Comparison of ENCODE assay signal across 8 cellular contexts in genomic region chr12:49092086-49092815, GRCh38. TPM values are rescaled to one million over a fixed set of nuclear protein-coding genes. Genes with fewer than 3 reads are reported as not detected.
DNase-seq lines count a peak whose midpoint lies in the region; ATAC-seq and TF ChIP-seq lines count a peak whose summit lies in the region.

No MANE protein-coding gene starts in this region.

- ATAC-seq in T-cell (replicated peaks in 1 of 4) (peak in 3 of 4 experiments; percentile 25 to 56 (median 35)), GM18520 (IDR thresholded peaks at IDR 0.05; ENCODE audit: unreplicated experiment) (no peak), GM19035 (IDR thresholded peaks at IDR 0.05; ENCODE audit: unreplicated experiment) (no peak)

- H3K4me3 ChIP-seq in HFF-Myc (replicated peaks; ENCODE audit: low read depth, low read length), result peak overlapping the region; percentile 18; the same call in 1 of the 2 replicates
- peak overlapping the region; percentile 28 for H3K4me3 ChIP-seq in astrocyte of the cerebellum (ENCODE audit: low read depth, low read length)

- peaks cover 38 to 64% of the 10 kb centered on the region in 2 donors for H3K27me3 Mint-ChIP-seq in T-cell
- peaks cover 25 to 52% (median 31%) of the 10 kb centered on the region in 3 donors for H3K27me3 Mint-ChIP-seq in immature natural killer cell (ENCODE audit: low read depth in 3 of 3)

- POLR2A ChIA-PET in T-cell (lab: Charles Lee), result interaction anchor here in 1 of 2 donors (1.5 kb wide), 1 partner anchor 14 kb away, joined by 3 read pairs; no protein-coding TSS in a partner anchor

- peaks cover 41 to 67% (median 53%) of the 10 kb centered on the region in 3 donors for H3K4me1 Mint-ChIP-seq in T-cell
- H3K4me1 Mint-ChIP-seq in immature natural killer cell, result peaks cover 49 to 64% of the 10 kb centered on the region in 2 donors

- H3K27ac Mint-ChIP-seq in T-cell, result no peak overlapping the region
- H3K27ac Mint-ChIP-seq in immature natural killer cell, result no peak overlapping the region

- H3K36me3 Mint-ChIP-seq in T-cell (peaks cover 15% of the 10 kb centered on the region), immature natural killer cell (peaks cover 0 to 15% (median 4%) of the 10 kb centered on the region in 3 donors)

- DNase-seq in AG09319 (ENCODE audit: extremely low read depth, low read depth) (no peak), HFF-Myc (ENCODE audit: extremely low read depth, low read depth) (no peak), T-cell (peak in 26 of 34 experiments; percentile 15 to 64 (median 43)), astrocyte of the cerebellum (ENCODE audit: low read depth) (no peak), immature natural killer cell (no peak)
- DNase-seq in stimulated activated CD4-positive, alpha-beta T cell treated with anti-CD3 and anti-CD28 coated beads, Interleukin-4, amount 100 ng/mL, for 1 hour, result peak; percentile 71

- no peaks in the 10 kb centered on the region for H3K9me3 Mint-ChIP-seq in T-cell
- no peaks in the 10 kb centered on the region for H3K9me3 Mint-ChIP-seq in immature natural killer cell

- CTCF ChIA-PET in T-cell (lab: Charles Lee), result interaction anchor here (0.6 to 6.5 kb wide), 6 partner anchors 8 to 133 kb away, joined by 3 to 37 read pairs (median 4); partner anchors contain the start of genes LMBR1L (in 1 of the 2) and TUBA1B (in 1 of the 2)

- in situ Hi-C loops in astrocyte of the cerebellum (cut with HindIII; ENCODE audit: low sequenced_read_pairs), result no loop called here

- H3K4me3 Mint-ChIP-seq in T-cell (peak overlapping the region in 1 of 3 donors; percentile 80), immature natural killer cell (peak overlapping the region in 4 of 5 donors; percentile 10 to 53 (median 22))

- TF ChIP-seq CTCF in AG09319 (IDR thresholded peaks at IDR 0.05; ENCODE audit: low read depth, low read length), result peak; percentile 46
- peak; percentile 55 for TF ChIP-seq CTCF in HFF-Myc (IDR thresholded peaks at IDR 0.05; ENCODE audit: low read depth, low read length, missing control alignments)
- peak; percentile 66 for TF ChIP-seq CTCF in astrocyte of the cerebellum (IDR thresholded peaks at IDR 0.05; ENCODE audit: low read depth, low read length, missing control alignments)

RNA-seq across cellular contexts. Expression of gene DHH, which starts 2.4 kb away (rescaled TPM):
- under 1 TPM; 0.12 to 0.45 (median 0.38) TPM for total RNA-seq in T-cell
- not detected for polyA plus RNA-seq in immature natural killer cell

RNA-seq across cellular contexts. Expression of gene LMBR1L, which starts 18.4 kb away (rescaled TPM):
- 100 to 1,000 TPM; 159 to 302 (median 224) TPM for total RNA-seq in T-cell
- polyA plus RNA-seq in immature natural killer cell, result 10 to 100 TPM; 15.9 to 46.0 (median 39.6) TPM

RNA-seq across cellular contexts. Expression of gene RHEBL1, which starts 22.5 kb away (rescaled TPM):
- total RNA-seq in T-cell, result 1 to 10 TPM; 2.3 to 5.3 (median 2.5) TPM
- 10 to 100 TPM; 11.0 to 22.5 (median 16.5) TPM for polyA plus RNA-seq in immature natural killer cell

RNA-seq across cellular contexts. Expression of gene KMT2D, which starts 31.7 kb away (rescaled TPM):
- 100 to 1,000 TPM; 135 to 161 (median 152) TPM for total RNA-seq in T-cell
- 10 to 100 TPM in 1 of 3 donors, 1 to 10 TPM in 2; 1.1 to 29.6 (median 3.8) TPM for polyA plus RNA-seq in immature natural killer cell

RNA-seq across cellular contexts. Expression of gene TUBA1B, which starts 38.9 kb away (rescaled TPM):
- total RNA-seq in T-cell, result 100 to 1,000 TPM; 167 to 232 (median 205) TPM
- 100 to 1,000 TPM; 477 to 869 (median 576) TPM for polyA plus RNA-seq in immature natural killer cell

Comparison
In these comparisons a context has a peak if more than half of its experiments do, and no peak if none do; other contexts are left out.
1. DNase-seq: peak in T-cell (26 of 34) and stimulated activated CD4-positive, alpha-beta T cell treated with anti-CD3 and anti-CD28 coated beads, Interleukin-4, amount 100 ng/mL, for 1 hour (single experiment); none in AG09319 (single experiment), HFF-Myc (single experiment), astrocyte of the cerebellum (single experiment) and immature natural killer cell (0 of 3).
2. ATAC-seq: peak in T-cell (3 of 4); none in GM18520 (single experiment) and GM19035 (single experiment).
3. Peak in every context shown above with its lines, with median percentiles within 50 percentile points of each other: CTCF ChIP-seq.